23 cellular contexts compared by ENCODE assay signal in genomic region chr2:25582079-25582830, GRCh38.
DNase-seq lines count a peak whose midpoint lies in the region; ATAC-seq and TF ChIP-seq lines count a peak whose summit lies in the region.
"Had no signal": no experiment of that assay in that cellular context is flagged by ENCODE, and none has a peak within 500 bp of the region (broad histone marks: within the 10 kb centered on the region; RNA-seq: fewer than 3 reads in every experiment).

No MANE protein-coding gene starts in this region.

- no peaks in the 10 kb centered on the region; the same call in 1 of the 2 replicates for H3F3A ChIP-seq in SU-DHL-6 (ENCODE audit: insufficient read depth)

- H3K4me3 ChIP-seq in SU-DHL-6 (ENCODE audit: insufficient read depth, low read length, poor library complexity, severe bottlenecking) (peak overlapping the region; percentile 20), endodermal cell (ENCODE audit: low read length) (no peak overlapping the region)
- no peak overlapping the region for H3K4me3 ChIP-seq in CD8-positive, alpha-beta T cell (ENCODE audit: low read depth, low read length)
- H3K4me3 ChIP-seq: gastrocnemius medialis, vagina had no signal

- H3K27me3 Mint-ChIP-seq in CD8-positive, alpha-beta T cell (ENCODE audit: low read depth), result no peaks in the 10 kb centered on the region
- no peaks in the 10 kb centered on the region for H3K27me3 Mint-ChIP-seq in endodermal cell (ENCODE audit: insufficient read depth)
- H3K27me3 Mint-ChIP-seq: activated naive CD8-positive, alpha-beta T cell treated with anti-CD3 and anti-CD28 coated beads, Interleukin-2, amount 10 ng/mL, durations not matched to agents 7 days and 5 days had no signal

- H3K4me1 ChIP-seq in CD8-positive, alpha-beta T cell (ENCODE audit: insufficient read depth, low read length), result no peaks in the 10 kb centered on the region
- H3K4me1 ChIP-seq in endodermal cell (ENCODE audit: control insufficient read depth, insufficient read depth, low read length), result no peaks in the 10 kb centered on the region
- H3K4me1 ChIP-seq: gastrocnemius medialis, vagina had no signal

- H3K9ac ChIP-seq in SU-DHL-6 (ENCODE audit: low read length) (no peak overlapping the region), endodermal cell (ENCODE audit: extremely low read depth, low read length, poor library complexity, severe bottlenecking) (no peak overlapping the region)

- H3K36me3 ChIP-seq in SU-DHL-6 (ENCODE audit: low read length) (no peaks in the 10 kb centered on the region), endodermal cell (ENCODE audit: control insufficient read depth, insufficient read depth, low read length) (no peaks in the 10 kb centered on the region)
- no peaks in the 10 kb centered on the region for H3K36me3 ChIP-seq in CD8-positive, alpha-beta T cell (ENCODE audit: insufficient read depth, low read length)
- H3K36me3 ChIP-seq: brain microvascular endothelial cell, gastrocnemius medialis, vagina, WERI-Rb-1 had no signal

- H4K20me1 ChIP-seq in SU-DHL-6 (ENCODE audit: low read depth, low read length), result no peaks in the 10 kb centered on the region

- CTCF ChIA-PET in CD8-positive, alpha-beta T cell (lab: Charles Lee), result no interaction called here

- TF ChIP-seq CTCF in SU-DHL-6 (IDR thresholded peaks at IDR 0.05; ENCODE audit: insufficient read depth, low read length, poor library complexity, severe bottlenecking), result no peak
- TF ChIP-seq CTCF in CD8-positive, alpha-beta T cell (IDR thresholded peaks at IDR 0.05), result no peak
- TF ChIP-seq CTCF in endodermal cell (conservative IDR thresholded peaks at IDR 0.05), result no peak

- intact Hi-C loops in CD8-positive, alpha-beta T cell (cut with DNase I, micrococcal nuclease), result no loop called here

- peaks cover 14% of the 10 kb centered on the region for H3K36me3 Mint-ChIP-seq in CD8-positive, alpha-beta T cell
- peaks cover 3% of the 10 kb centered on the region for H3K36me3 Mint-ChIP-seq in endodermal cell (ENCODE audit: low read depth)

- no peak overlapping the region for H3K27ac Mint-ChIP-seq in CD8-positive, alpha-beta T cell
- no peak overlapping the region for H3K27ac Mint-ChIP-seq in endodermal cell
- H3K27ac Mint-ChIP-seq: activated CD8-positive, alpha-beta T cell treated with anti-CD3 and anti-CD28 coated beads, Interleukin-2, amount 10 ng/mL, durations not matched to agents 7 days and 5 days; activated naive CD8-positive, alpha-beta T cell treated with anti-CD3 and anti-CD28 coated beads, Interleukin-2, amount 10 ng/mL, durations not matched to agents 7 days and 5 days; activated T-cell treated with anti-CD3 and anti-CD28 coated beads, Interleukin-2, amount 50 U/mL, for 72 hours had no signal

- DNase-seq in AML-193 (lab: John Stamatoyannopoulos, UW), result peak; percentile 41 to 57
- DNase-seq in CD8-positive, alpha-beta T cell, result no peak
- no peak for DNase-seq in NCI-H510A (lab: John Stamatoyannopoulos, UW)
- DNase-seq in endodermal cell, result no peak
- DNase-seq: ACHN; activated CD8-positive, alpha-beta T cell treated with anti-CD3 and anti-CD28 coated beads, Interleukin-2, amount 10 ng/mL, durations not matched to agents 7 days and 5 days; activated naive CD8-positive, alpha-beta T cell treated with anti-CD3 and anti-CD28 coated beads, Interleukin-2, amount 10 ng/mL, durations not matched to agents 7 days and 5 days; activated T-cell treated with anti-CD3 and anti-CD28 coated beads, Interleukin-2, amount 50 U/mL, for 72 hours; brain microvascular endothelial cell; gastrocnemius medialis; NCI-H1092; NCI-H748 treated with DMSO at 0.1 percent for 48 hours; occipital lobe; RPMI8226; stimulated activated CD4-positive, alpha-beta T cell treated with anti-CD3 and anti-CD28 coated beads, Interleukin-2, amount 100 ng/mL, for 24 hours; substantia nigra; WERI-Rb-1 had no signal

- no peaks in the 10 kb centered on the region for H3K9me3 ChIP-seq in SU-DHL-6 (ENCODE audit: insufficient read depth, low read length)
- no peaks in the 10 kb centered on the region for H3K9me3 ChIP-seq in CD8-positive, alpha-beta T cell (ENCODE audit: low read length)
- no peaks in the 10 kb centered on the region for H3K9me3 ChIP-seq in endodermal cell (ENCODE audit: control insufficient read depth, low read length)
- H3K9me3 ChIP-seq: gastrocnemius medialis, vagina had no signal

- H3K4me3 Mint-ChIP-seq in CD8-positive, alpha-beta T cell, result no peak overlapping the region
- no peak overlapping the region for H3K4me3 Mint-ChIP-seq in endodermal cell
- H3K4me3 Mint-ChIP-seq: activated CD8-positive, alpha-beta T cell treated with anti-CD3 and anti-CD28 coated beads, Interleukin-2, amount 10 ng/mL, durations not matched to agents 7 days and 5 days; activated naive CD8-positive, alpha-beta T cell treated with anti-CD3 and anti-CD28 coated beads, Interleukin-2, amount 10 ng/mL, durations not matched to agents 7 days and 5 days; activated T-cell treated with anti-CD3 and anti-CD28 coated beads, Interleukin-2, amount 50 U/mL, for 72 hours had no signal

- no peaks in the 10 kb centered on the region for H3K79me2 ChIP-seq in SU-DHL-6 (ENCODE audit: insufficient read depth, low read length)

- H3K4me2 ChIP-seq in SU-DHL-6 (ENCODE audit: low read depth, low read length, poor library complexity, severe bottlenecking), result peak overlapping the region; percentile 46

- no peaks in the 10 kb centered on the region for H3K4me1 Mint-ChIP-seq in CD8-positive, alpha-beta T cell (ENCODE audit: low read depth)
- peaks cover 6% of the 10 kb centered on the region for H3K4me1 Mint-ChIP-seq in endodermal cell

- H3K27me3 ChIP-seq in SU-DHL-6 (ENCODE audit: low read length), result no peaks in the 10 kb centered on the region
- no peaks in the 10 kb centered on the region for H3K27me3 ChIP-seq in CD8-positive, alpha-beta T cell (ENCODE audit: insufficient read depth, low read length)
- H3K27me3 ChIP-seq in endodermal cell (ENCODE audit: control insufficient read depth, insufficient read depth, low read length, poor library complexity, severe bottlenecking), result no peaks in the 10 kb centered on the region
- H3K27me3 ChIP-seq: brain microvascular endothelial cell, gastrocnemius medialis, vagina had no signal

- no peaks in the 10 kb centered on the region for H3K9me3 Mint-ChIP-seq in CD8-positive, alpha-beta T cell
- H3K9me3 Mint-ChIP-seq in endodermal cell, result no peaks in the 10 kb centered on the region
- H3K9me3 Mint-ChIP-seq: activated naive CD8-positive, alpha-beta T cell treated with anti-CD3 and anti-CD28 coated beads, Interleukin-2, amount 10 ng/mL, durations not matched to agents 7 days and 5 days; activated T-cell treated with anti-CD3 and anti-CD28 coated beads, Interleukin-2, amount 50 U/mL, for 72 hours had no signal

- ATAC-seq in GM18861 (IDR thresholded peaks at IDR 0.05; ENCODE audit: unreplicated experiment), result peak; percentile 45
- peak; percentile 56 for ATAC-seq in HG03342 (IDR thresholded peaks at IDR 0.05; ENCODE audit: unreplicated experiment)
- ATAC-seq in HG03378 (IDR thresholded peaks at IDR 0.05; ENCODE audit: unreplicated experiment), result no peak
- ATAC-seq in CD8-positive, alpha-beta T cell, result no peak
- ATAC-seq: activated CD8-positive, alpha-beta T cell treated with anti-CD3 and anti-CD28 coated beads, Interleukin-2, amount 10 ng/mL, durations not matched to agents 7 days and 5 days; activated T-cell treated with anti-CD3 and anti-CD28 coated beads, Interleukin-2, amount 50 U/mL, for 72 hours; gastrocnemius medialis had no signal

- H3K27ac ChIP-seq in SU-DHL-6 (ENCODE audit: low read depth, low read length) (no peak overlapping the region), endodermal cell (ENCODE audit: low read depth, low read length) (no peak overlapping the region)
- no peak overlapping the region for H3K27ac ChIP-seq in CD8-positive, alpha-beta T cell (ENCODE audit: low read depth, low read length)
- H3K27ac ChIP-seq: brain microvascular endothelial cell, epithelial cell of prostate, gastrocnemius medialis, vagina, WERI-Rb-1 had no signal

- WGBS in endodermal cell (ENCODE audit: insufficient coverage in 1 of 2, insufficient read length in 1 of 2), 2 experiments, result 96% methylated on average over 8 to 10 of the region's 10 CpGs

- H3K9me2 ChIP-seq in SU-DHL-6 (replicated peaks; ENCODE audit: insufficient read depth, low read length), result no peaks in the 10 kb centered on the region

- POLR2A ChIA-PET in CD8-positive, alpha-beta T cell (lab: Charles Lee), result no interaction called here

- peak overlapping the region; percentile 52 for H2AFZ ChIP-seq in SU-DHL-6 (ENCODE audit: low read depth, low read length, severe bottlenecking)

Comparison
In these comparisons a context has a peak if more than half of its experiments do, and no peak if none do; other contexts are left out.
1. DNase-seq: peak in AML-193 (2 of 2); none in CD8-positive, alpha-beta T cell (0 of 7), NCI-H510A (single experiment) and endodermal cell (single experiment).
2. ATAC-seq: peak in GM18861 (single experiment) and HG03342 (single experiment); none in HG03378 (single experiment) and CD8-positive, alpha-beta T cell (single experiment).